28 cellular contexts compared by ENCODE assay signal in the genomic region with DNA sequence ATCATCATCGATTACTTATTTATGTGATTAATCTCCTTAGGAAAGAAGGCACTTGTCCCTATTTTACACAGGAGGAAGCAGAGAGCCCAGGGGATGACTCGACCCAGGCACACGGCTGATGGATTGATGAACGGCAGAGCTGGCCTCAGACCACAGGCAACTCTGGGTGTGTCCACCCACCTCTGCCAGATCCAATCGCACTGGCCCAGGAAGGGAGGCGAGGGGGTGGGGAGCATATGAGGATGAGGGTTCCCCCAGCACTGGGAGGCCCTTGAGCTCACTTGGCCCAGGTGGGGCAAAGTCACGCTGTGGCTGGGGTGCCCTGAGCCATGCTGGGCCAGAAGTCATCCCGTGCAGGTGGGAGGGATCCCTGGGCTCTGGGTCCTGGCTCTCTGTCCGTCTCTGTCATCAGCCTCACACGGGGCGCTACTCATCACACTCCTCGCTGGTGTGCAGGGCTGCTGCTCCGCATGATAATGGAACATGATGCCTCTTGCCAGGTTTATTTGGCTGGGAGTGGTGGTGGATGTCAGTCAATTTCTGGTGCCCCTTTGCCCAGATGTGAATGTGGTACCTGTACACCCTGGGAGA.
"Had no signal": no experiment of that assay in that cellular context is flagged by ENCODE, and none has a peak within 500 bp of the region (broad histone marks: within the 10 kb centered on the region; RNA-seq: fewer than 3 reads in every experiment).

No MANE protein-coding gene starts in this region.

- FAIRE-seq: bronchial epithelial cell had no signal

- H3K36me3 ChIP-seq: MG63, Peyer's patch, WERI-Rb-1 had no signal

- H3K27me3 ChIP-seq: MG63, Peyer's patch had no signal

- H3K4me3 ChIP-seq: MG63, Peyer's patch had no signal

- H3K27ac ChIP-seq: Peyer's patch, WERI-Rb-1 had no signal

- DNase-seq: activated CD4-positive, alpha-beta T cell treated with anti-CD3 and anti-CD28 coated beads, Interleukin-2, amount 10 ng/mL, durations not matched to agents 7 days and 5 days; activated CD4-positive, alpha-beta T cell treated with anti-CD3 and anti-CD28 coated beads, Interleukin-2, amount 50 U/mL, for 48 hours; activated CD8-positive, alpha-beta T cell treated with anti-CD3 and anti-CD28 coated beads, Interleukin-2, amount 10 ng/mL, durations not matched to agents 7 days and 5 days; activated gamma-delta T cell; activated naive CD4-positive, alpha-beta T cell treated with Interleukin-2 at 50 U/mL for 16 hours; activated naive CD8-positive, alpha-beta T cell treated with anti-CD3 and anti-CD28 coated beads, Interleukin-2, amount 50 U/mL, for 24 hours; activated T-cell treated with anti-CD3 and anti-CD28 coated beads, Interleukin-2, amount 50 U/mL, for 24 hours; anterior cingulate cortex; caudate nucleus; Kasumi-1; KG1; MG63; MV-4-11; NCI-H1092; NCI-H1436 treated with DMSO at 0.1 percent for 48 hours; NCI-H1694 treated with DMSO at 0.1 percent for 48 hours; NCI-H2029; NCI-H345; NCI-H524 treated with DMSO at 0.1 percent for 48 hours; PC-3; Peyer's patch; RPMI8226; SW 1271; T-helper 1 cell; T-helper 2 cell; T-helper 9 cell; WERI-Rb-1 had no signal

- ATAC-seq: activated CD8-positive, alpha-beta T cell treated with anti-CD3 and anti-CD28 coated beads, Interleukin-2, amount 10 ng/mL, durations not matched to agents 7 days and 5 days; activated naive CD8-positive, alpha-beta T cell treated with anti-CD3 and anti-CD28 coated beads, Interleukin-2, amount 50 U/mL, for 24 hours; PC-3 had no signal

- H3K9me3 ChIP-seq: MG63, Peyer's patch had no signal

- H3K4me1 ChIP-seq: Peyer's patch had no signal
